Comparison of ENCODE assay signal across 17 cellular contexts in the genomic region with DNA sequence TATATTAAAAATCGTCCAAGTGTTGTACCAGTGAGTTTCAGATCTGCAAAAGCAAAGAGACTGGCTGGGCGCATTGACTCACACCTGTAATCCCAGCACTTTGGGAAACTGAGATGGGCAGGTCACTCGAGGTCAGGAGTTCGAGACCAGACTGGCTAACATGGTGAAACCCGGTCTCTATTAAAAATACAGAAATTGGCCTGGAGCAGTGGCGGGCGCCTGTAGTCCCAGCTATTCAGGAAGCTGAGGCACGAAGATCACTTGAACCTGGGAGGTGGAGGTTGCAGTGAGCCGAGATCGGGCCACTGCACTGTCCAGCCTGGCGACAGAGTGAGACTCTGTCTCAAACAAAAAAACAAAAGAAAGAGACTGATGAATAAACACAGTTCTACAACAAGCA. TPM values are rescaled to one million over a fixed set of nuclear protein-coding genes. Genes with fewer than 3 reads are reported as not detected.
"Had no signal": no experiment of that assay in that cellular context is flagged by ENCODE, and none has a peak within 500 bp of the region (broad histone marks: within the 10 kb centered on the region; RNA-seq: fewer than 3 reads in every experiment).

No MANE protein-coding gene starts in this region.

- H3K9me3 Mint-ChIP-seq: activated naive CD4-positive, alpha-beta T cell treated with anti-CD3 and anti-CD28 coated beads, Interleukin-2, amount 10 ng/mL, durations not matched to agents 7 days and 5 days; central memory CD8-positive, alpha-beta T cell had no signal

- ATAC-seq: activated CD8-positive, alpha-beta memory T cell treated with anti-CD3 and anti-CD28 coated beads, Interleukin-2, amount 10 ng/mL, durations not matched to agents 7 days and 5 days; gastrocnemius medialis; heart left ventricle had no signal

- H3K36me3 ChIP-seq: gastrocnemius medialis, heart left ventricle, transverse colon had no signal

- H3K36me3 Mint-ChIP-seq: activated CD8-positive, alpha-beta memory T cell treated with anti-CD3 and anti-CD28 coated beads, Interleukin-2, amount 10 ng/mL, durations not matched to agents 7 days and 5 days; activated naive CD4-positive, alpha-beta T cell treated with anti-CD3 and anti-CD28 coated beads, Interleukin-2, amount 10 ng/mL, durations not matched to agents 7 days and 5 days had no signal

- H3K4me3 Mint-ChIP-seq: activated CD8-positive, alpha-beta memory T cell treated with anti-CD3 and anti-CD28 coated beads, Interleukin-2, amount 10 ng/mL, durations not matched to agents 7 days and 5 days; activated naive CD4-positive, alpha-beta T cell treated with anti-CD3 and anti-CD28 coated beads, Interleukin-2, amount 10 ng/mL, durations not matched to agents 7 days and 5 days; central memory CD8-positive, alpha-beta T cell had no signal

- H3K4me3 ChIP-seq: gastrocnemius medialis, heart left ventricle, lung, transverse colon had no signal

- DNase-seq: activated CD4-positive, alpha-beta T cell treated with anti-CD3 and anti-CD28 coated beads, Interleukin-2, amount 50 U/mL, for 4 hours; activated CD4-positive, CD25-positive, alpha-beta regulatory T cell treated with anti-CD3 and anti-CD28 coated beads, Interleukin-2, amount 50 U/mL, for 72 hours; activated CD8-positive, alpha-beta memory T cell treated with anti-CD3 and anti-CD28 coated beads, Interleukin-2, amount 10 ng/mL, durations not matched to agents 7 days and 5 days; activated naive CD4-positive, alpha-beta T cell treated with anti-CD3 and anti-CD28 coated beads, Interleukin-2, amount 10 ng/mL, durations not matched to agents 7 days and 5 days; activated T-cell treated with anti-CD3 and anti-CD28 coated beads, Interleukin-2, amount 50 U/mL, for 1 hour; cortex of kidney; effector CD8-positive, alpha-beta T cell; gastrocnemius medialis; heart left ventricle; midbrain; stimulated activated CD4-positive, alpha-beta T cell treated with anti-CD3 and anti-CD28 coated beads, Interleukin-4, amount 100 ng/mL, for 4 hours; stimulated activated CD8-positive, alpha-beta memory T cell treated with anti-CD3 and anti-CD28 coated beads, Interleukin-4, amount 100 ng/mL, for 48 hours; stimulated activated naive CD4-positive, alpha-beta T cell treated with Interleukin-2 at 50 U/mL for 16 hours; transverse colon had no signal

- H3K4me1 Mint-ChIP-seq: activated CD8-positive, alpha-beta memory T cell treated with anti-CD3 and anti-CD28 coated beads, Interleukin-2, amount 10 ng/mL, durations not matched to agents 7 days and 5 days; activated naive CD4-positive, alpha-beta T cell treated with anti-CD3 and anti-CD28 coated beads, Interleukin-2, amount 10 ng/mL, durations not matched to agents 7 days and 5 days; central memory CD8-positive, alpha-beta T cell had no signal

- H3K27me3 ChIP-seq: gastrocnemius medialis, heart left ventricle, transverse colon had no signal

- H3K27ac Mint-ChIP-seq: activated CD8-positive, alpha-beta memory T cell treated with anti-CD3 and anti-CD28 coated beads, Interleukin-2, amount 10 ng/mL, durations not matched to agents 7 days and 5 days; activated naive CD4-positive, alpha-beta T cell treated with anti-CD3 and anti-CD28 coated beads, Interleukin-2, amount 10 ng/mL, durations not matched to agents 7 days and 5 days had no signal

- H3K9me3 ChIP-seq: gastrocnemius medialis, heart left ventricle, transverse colon had no signal

RNA-seq across cellular contexts. Expression of a gene that starts 54.6 kb away (rescaled TPM):
- total RNA-seq: activated CD8-positive, alpha-beta memory T cell treated with anti-CD3 and anti-CD28 coated beads, Interleukin-2, amount 10 ng/mL, durations not matched to agents 7 days and 5 days; gastrocnemius medialis; heart left ventricle; lung; skeletal muscle tissue had no signal
- polyA plus RNA-seq: heart left ventricle, lung had no signal
